In the genomic region with DNA sequence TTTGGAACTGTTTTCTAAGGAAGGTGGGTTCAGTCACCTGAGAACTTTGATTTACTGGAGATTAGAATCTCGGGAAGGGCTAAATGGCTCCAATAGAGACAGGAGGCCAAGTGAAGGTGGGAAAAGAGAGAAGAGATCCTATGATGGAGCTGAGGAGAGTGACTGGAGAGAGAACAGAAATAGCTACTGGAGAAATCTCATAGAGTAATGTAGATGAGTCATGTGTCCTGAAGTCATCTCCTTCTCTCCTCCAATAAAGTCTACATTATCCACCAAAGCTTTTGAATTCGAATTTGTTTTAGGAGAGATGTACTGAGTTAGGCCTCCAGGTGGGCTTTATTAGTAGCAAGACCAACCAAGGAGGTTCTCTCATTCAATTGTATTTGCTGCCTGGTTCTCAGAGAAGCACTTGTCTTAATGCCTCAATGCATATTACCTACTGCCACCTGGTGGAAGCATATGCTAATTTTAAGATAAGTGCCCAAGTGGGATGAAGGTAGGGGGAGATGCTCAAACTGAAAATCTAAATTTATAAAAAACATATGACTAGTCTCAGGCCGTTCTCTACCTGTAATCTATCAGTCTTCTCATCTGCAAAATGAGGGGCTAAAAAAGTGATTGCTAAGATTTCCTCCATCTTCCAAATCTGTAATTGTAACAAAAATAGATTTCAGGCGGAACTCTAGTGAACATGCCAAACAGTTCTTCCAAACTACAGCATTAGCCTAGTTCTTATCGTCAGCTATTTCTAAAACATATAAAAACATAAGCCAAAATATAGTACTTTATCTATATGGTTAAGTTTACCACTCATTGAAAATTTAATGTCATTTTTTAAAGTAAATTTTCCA, we compare ENCODE assay signal across 8 cellular contexts. TPM values are rescaled to one million over a fixed set of nuclear protein-coding genes. Genes with fewer than 3 reads are reported as not detected.
DNase-seq lines count a peak whose midpoint lies in the region; ATAC-seq, FAIRE-seq and TF ChIP-seq lines count a peak whose summit lies in the region.

No MANE protein-coding gene starts in this region.

- H3K27me3 Mint-ChIP-seq in naive thymus-derived CD8-positive, alpha-beta T cell, result no peaks in the 10 kb centered on the region

- CTCF ChIA-PET in BJ (lab: Yijun Ruan, JAX), result interaction anchor here (0.6 to 1.6 kb wide), 15 partner anchors 8 to 216 kb away, joined by 3 to 9 read pairs (median 3); no protein-coding TSS in a partner anchor

- POLR2A ChIA-PET in BJ (lab: Charles Lee), result no interaction called here
- POLR2A ChIA-PET in naive thymus-derived CD8-positive, alpha-beta T cell (lab: Charles Lee), result interaction anchor here (1.1 to 2.8 kb wide), 2 partner anchors 20 to 27 kb away, joined by 3 to 9 read pairs; no protein-coding TSS in a partner anchor

- no peaks in the 10 kb centered on the region for H3K36me3 ChIP-seq in BJ (ENCODE audit: control insufficient read depth, insufficient read depth, low read length)

- H3K9me3 Mint-ChIP-seq in naive thymus-derived CD8-positive, alpha-beta T cell, result no peaks in the 10 kb centered on the region

- no peak for TF ChIP-seq POLR2A in GM12891 (IDR thresholded peaks at IDR 0.05; ENCODE audit: low read depth, low read length)

- H3K27me3 ChIP-seq in BJ (ENCODE audit: control insufficient read depth, insufficient read depth, low read length), result no peaks in the 10 kb centered on the region

- H3K4me3 Mint-ChIP-seq in naive thymus-derived CD8-positive, alpha-beta T cell, result no peak overlapping the region

- ATAC-seq in HG03095 (IDR thresholded peaks at IDR 0.05; ENCODE audit: unreplicated experiment), result peak; percentile 72
- peak; percentile 86 to 92 for ATAC-seq in naive thymus-derived CD8-positive, alpha-beta T cell

- FAIRE-seq in GM12891 (lab: Jason Lieb, UNC), result peak; percentile 74

- peaks cover 24 to 67% (median 56%) of the 10 kb centered on the region in 4 donors for H3K4me1 Mint-ChIP-seq in naive thymus-derived CD8-positive, alpha-beta T cell

- peaks cover 5 to 82% (median 14%) of the 10 kb centered on the region in 3 donors for H3K36me3 Mint-ChIP-seq in naive thymus-derived CD8-positive, alpha-beta T cell

- H3K27ac Mint-ChIP-seq in naive thymus-derived CD8-positive, alpha-beta T cell, result peak overlapping the region in 9 of 10 donors; percentile 24 to 89 (median 60)

- no peak overlapping the region for H3K4me3 ChIP-seq in BJ (ENCODE audit: low read depth, low read length)

- DNase-seq in BJ (ENCODE audit: low read depth), result no peak
- DNase-seq in GM12891 (ENCODE audit: insufficient read length, low spot score), result peak; percentile 22
- DNase-seq in NCI-H774 (lab: John Stamatoyannopoulos, UW), result peak; percentile 42
- DNase-seq in cerebellar cortex (ENCODE audit: low spot score), result peak; percentile 44
- peak in 5 of 10 donors; percentile 19 to 59 (median 46) for DNase-seq in naive thymus-derived CD8-positive, alpha-beta T cell
- no peak for DNase-seq in activated CD8-positive, alpha-beta memory T cell treated with anti-CD3 and anti-CD28 coated beads, Interleukin-2, amount 50 U/mL, for 48 hours
- no peak for DNase-seq in GM19240 (ENCODE audit: insufficient read length, low spot score)

- peak; percentile 56 for TF ChIP-seq CTCF in BJ (IDR thresholded peaks at IDR 0.05; ENCODE audit: insufficient read depth, low read depth, low read length)

TF ChIP-seq in GM12891, 5 proteins besides CTCF, POLR2A, EP300 and RAD21:
- TF ChIP-seq PAX5 (IDR thresholded peaks at IDR 0.05; ENCODE audit: insufficient read depth, low read length, severe bottlenecking) (no peak), POLR2AphosphoS5 (IDR thresholded peaks at IDR 0.05; ENCODE audit: low read depth, low read length) (no peak)
TF ChIP-seq in GM12891: peak in this region for 0.

RNA-seq across cellular contexts. Expression of a gene that starts 24.4 kb away (rescaled TPM):
- 0.10 TPM in 1 of 2 replicates, not detected in the other for polyA plus RNA-seq in BJ (2011; rRNA removed)
- polyA minus RNA-seq in BJ (2011; rRNA and poly(A)+ RNA removed), result 0.33 TPM in 1 of 2 replicates, not detected in the other
- polyA plus RNA-seq in GM12891 (2012; ENCODE audit: low read depth, missing spikeins), result 1.7 TPM
- 100 to 1,000 TPM; 135 to 140 TPM for total RNA-seq in naive thymus-derived CD8-positive, alpha-beta T cell
- 10 to 100 TPM; 57.8 to 92.2 (median 60.4) TPM for polyA plus RNA-seq in naive thymus-derived CD8-positive, alpha-beta T cell

Comparison
In these comparisons a context has a peak if more than half of its experiments do, and no peak if none do; other contexts are left out.
1. DNase-seq: peak in GM12891 (single experiment), NCI-H774 (single experiment) and cerebellar cortex (single experiment); none in BJ (single experiment), activated CD8-positive, alpha-beta memory T cell treated with anti-CD3 and anti-CD28 coated beads, Interleukin-2, amount 50 U/mL, for 48 hours (single experiment) and GM19240 (single experiment).
2. RNA of a gene that starts 24.4 kb away (polyA plus RNA-seq): 57.8 to 92.2 TPM in naive thymus-derived CD8-positive, alpha-beta T cell; 0.10 TPM in BJ; every median in the first group is over 10 times any median in the second.